25 cellular contexts compared by ENCODE assay signal in genomic region chr5:161988069-161988468, GRCh38.
"Had no signal": no experiment of that assay in that cellular context is flagged by ENCODE, and none has a peak within 500 bp of the region (broad histone marks: within the 10 kb centered on the region; RNA-seq: fewer than 3 reads in every experiment).

No MANE protein-coding gene starts in this region.

- H3K4me3 ChIP-seq: stomach, suprapubic skin, testis, thoracic aorta, thyroid gland, tibial artery, tibial nerve, transverse colon, upper lobe of left lung, uterus, vagina had no signal

- DNase-seq: stimulated activated CD4-positive, alpha-beta T cell treated with anti-CD3 and anti-CD28 coated beads, Interleukin-2, amount 100 ng/mL, for 48 hours; stimulated activated CD4-positive, alpha-beta T cell treated with anti-CD3 and anti-CD28 coated beads, Interleukin-4, amount 100 ng/mL, for 1 hour; stimulated activated CD4-positive, alpha-beta T cell treated with anti-CD3 and anti-CD28 coated beads, Interleukin-4, amount 100 ng/mL, for 24 hours; stimulated activated CD4-positive, alpha-beta T cell treated with anti-CD3 and anti-CD28 coated beads, Interleukin-4, amount 100 ng/mL, for 4 hours; stimulated activated CD8-positive, alpha-beta memory T cell treated with anti-CD3 and anti-CD28 coated beads, Interleukin-4, amount 100 ng/mL, for 48 hours; stimulated activated naive B cell treated with anti-CD40 and anti-IgM and Interleukin-4, amounts not matched to agents 10 μg/mL and 1 μg/mL and 100 μg/mL, for 72 hours; stimulated activated naive CD4-positive, alpha-beta T cell; stimulated activated naive CD4-positive, alpha-beta T cell treated with Interleukin-2 at 50 U/mL for 16 hours; stimulated activated naive CD8-positive, alpha-beta T cell treated with anti-CD3 and anti-CD28 coated beads, Interleukin-15, amount 100 ng/mL, for 72 hours; stimulated activated naive CD8-positive, alpha-beta T cell treated with anti-CD3 and anti-CD28 coated beads, Interleukin-15, Interleukin-2, amounts not matched to agents 100 U/mL and 50 U/mL, for 24 hours; stomach; substantia nigra; testis; thyroid gland; tibial artery; transverse colon; trophoblast cell; upper lobe of left lung; uterus had no signal

- H3K9me3 ChIP-seq: suprapubic skin, testis, thoracic aorta, thyroid gland, transverse colon, uterus, vagina had no signal

- H3K4me1 ChIP-seq: stomach, suprapubic skin, testis, thyroid gland, tibial artery, tibial nerve, transverse colon, upper lobe of left lung, uterus, vagina had no signal

- ATAC-seq: stimulated activated effector memory CD8-positive, alpha-beta T cell treated with anti-CD3 and anti-CD28 coated beads, Interleukin-12 subunit alpha, Interleukin-12 subunit beta, amount 100 ng/mL, for 72 hours; stimulated activated memory B cell treated with anti-CD40 and anti-IgM and Interleukin-4, amounts not matched to agents 10 μg/mL and 1 μg/mL and 100 μg/mL, for 72 hours; stimulated activated naive B cell treated with anti-CD40 and anti-IgM and Interleukin-4, amounts not matched to agents 10 μg/mL and 1 μg/mL and 100 μg/mL, for 72 hours; stimulated activated naive CD8-positive, alpha-beta T cell treated with anti-CD3 and anti-CD28 coated beads, Interleukin-15, amount 100 ng/mL, for 72 hours; stimulated activated naive CD8-positive, alpha-beta T cell treated with anti-CD3 and anti-CD28 coated beads, Interleukin-15, Interleukin-2, amounts not matched to agents 100 U/mL and 50 U/mL, for 24 hours had no signal

- H3K27me3 ChIP-seq: stomach, suprapubic skin, testis, thyroid gland, tibial artery, tibial nerve, transverse colon, upper lobe of left lung, uterus, vagina had no signal

- H3K27ac ChIP-seq: stomach, suprapubic skin, testis, thoracic aorta, thyroid gland, tibial artery, tibial nerve, transverse colon, upper lobe of left lung, uterus, vagina had no signal

- H3K36me3 ChIP-seq: stomach, suprapubic skin, thoracic aorta, thyroid gland, tibial artery, tibial nerve, transverse colon, upper lobe of left lung, uterus, vagina had no signal
